Comparison of ENCODE assay signal across 16 cellular contexts in genomic region chr1:234879157-234880080, GRCh38.
DNase-seq lines count a peak whose midpoint lies in the region; ATAC-seq and TF ChIP-seq lines count a peak whose summit lies in the region.
"Had no signal": no experiment of that assay in that cellular context is flagged by ENCODE, and none has a peak within 500 bp of the region (broad histone marks: within the 10 kb centered on the region; RNA-seq: fewer than 3 reads in every experiment).

No MANE protein-coding gene starts in this region.

- H3K36me3 ChIP-seq in DND-41 (ENCODE audit: insufficient read depth, low read length) (no peaks in the 10 kb centered on the region), osteoblast (ENCODE audit: insufficient read depth, low read length) (no peaks in the 10 kb centered on the region)
- H3K36me3 ChIP-seq: ascending aorta, lower lobe of right lung, ovary had no signal

- no peak overlapping the region for H2AFZ ChIP-seq in DND-41 (ENCODE audit: low read depth, low read length)
- peak overlapping the region; percentile 42 for H2AFZ ChIP-seq in osteoblast (ENCODE audit: low read length)

- no peaks in the 10 kb centered on the region for H3K27me3 ChIP-seq in DND-41 (ENCODE audit: insufficient read depth, low read length, poor library complexity)
- H3K27me3 ChIP-seq in osteoblast (ENCODE audit: insufficient read depth, low read length), result no peaks in the 10 kb centered on the region
- H3K27me3 ChIP-seq: ascending aorta, ovary had no signal

- ATAC-seq in DND-41 (ENCODE audit: insufficient read depth, low read depth), result 0 out of 3 replicates have a peak, but pooled peaks have one; percentile 21
- ATAC-seq in HG03432 (IDR thresholded peaks at IDR 0.05; ENCODE audit: unreplicated experiment), result no peak
- no peak for ATAC-seq in HG03439 (IDR thresholded peaks at IDR 0.05; ENCODE audit: unreplicated experiment)

- H3K4me2 ChIP-seq in DND-41 (ENCODE audit: insufficient read depth, low read length), result no peak overlapping the region
- H3K4me2 ChIP-seq in osteoblast (ENCODE audit: insufficient read depth, low read length), result no peak overlapping the region

- TF ChIP-seq CTCF in DND-41 (IDR thresholded peaks at IDR 0.05; ENCODE audit: borderline replicate concordance, extremely low read depth, low read length, poor library complexity, severe bottlenecking), result no peak
- TF ChIP-seq CTCF in osteoblast (IDR thresholded peaks at IDR 0.05; ENCODE audit: extremely low read depth, low read depth, low read length), result no peak

- H3K79me2 ChIP-seq in DND-41 (ENCODE audit: insufficient read depth, low read length), result no peaks in the 10 kb centered on the region
- H3K79me2 ChIP-seq in osteoblast (ENCODE audit: insufficient read depth, low read length), result no peaks in the 10 kb centered on the region

- no peak overlapping the region for H3K9ac ChIP-seq in DND-41 (ENCODE audit: low read depth, low read length)

- H4K20me1 ChIP-seq in DND-41 (ENCODE audit: insufficient read depth, low read length), result no peaks in the 10 kb centered on the region
- no peaks in the 10 kb centered on the region for H4K20me1 ChIP-seq in osteoblast (ENCODE audit: insufficient read depth, low read length)

- H3K4me3 ChIP-seq in DND-41 (ENCODE audit: low read depth in 1 of 2, low read length in 2 of 2) (no peak overlapping the region), osteoblast (ENCODE audit: insufficient read depth, low read length) (no peak overlapping the region)
- H3K4me3 ChIP-seq: ascending aorta, lower lobe of right lung, ovary had no signal

- no peak for DNase-seq in DND-41
- peak; percentile 46 for DNase-seq in NCI-H128 (lab: John Stamatoyannopoulos, UW; ENCODE audit: unreplicated experiment)
- peak; percentile 54 for DNase-seq in amniotic epithelial cell (ENCODE audit: low read depth)
- DNase-seq in osteoblast (ENCODE audit: insufficient read length, low spot score, missing footprints), result peak; percentile 47
- no peak for DNase-seq in NOMO-1 (lab: John Stamatoyannopoulos, UW; ENCODE audit: unreplicated experiment in 2 of 2)
- DNase-seq: activated CD8-positive, alpha-beta memory T cell treated with anti-CD3 and anti-CD28 coated beads, Interleukin-2, amount 50 U/mL, for 48 hours; glutamatergic neuron; HCEC 1CT; lower lobe of right lung; NCI-H2171; ovary; stimulated activated CD4-positive, alpha-beta T cell treated with anti-CD3 and anti-CD28 coated beads, Interleukin-2, amount 100 ng/mL, for 48 hours; substantia nigra had no signal

- no peaks in the 10 kb centered on the region for H3K9me3 ChIP-seq in DND-41 (ENCODE audit: insufficient read depth, low read length, severe bottlenecking)
- no peaks in the 10 kb centered on the region for H3K9me3 ChIP-seq in osteoblast (ENCODE audit: low read depth, low read length)
- H3K9me3 ChIP-seq: ascending aorta, lower lobe of right lung, ovary had no signal

- H3K4me1 ChIP-seq in DND-41 (ENCODE audit: insufficient read depth, low read length) (no peaks in the 10 kb centered on the region), osteoblast (ENCODE audit: insufficient read depth, low read length) (peaks cover 5% of the 10 kb centered on the region)
- H3K4me1 ChIP-seq: ascending aorta had no signal

- H3K27ac ChIP-seq in DND-41 (ENCODE audit: low read length) (no peak overlapping the region), osteoblast (ENCODE audit: low read depth, low read length) (no peak overlapping the region)
- H3K27ac ChIP-seq: ascending aorta, lower lobe of right lung, ovary had no signal

Comparison
In these comparisons a context has a peak if more than half of its experiments do, and no peak if none do; other contexts are left out.
1. DNase-seq: peak in NCI-H128 (single experiment), amniotic epithelial cell (single experiment) and osteoblast (single experiment); none in DND-41 (single experiment) and NOMO-1 (0 of 2).